In the genomic region with DNA sequence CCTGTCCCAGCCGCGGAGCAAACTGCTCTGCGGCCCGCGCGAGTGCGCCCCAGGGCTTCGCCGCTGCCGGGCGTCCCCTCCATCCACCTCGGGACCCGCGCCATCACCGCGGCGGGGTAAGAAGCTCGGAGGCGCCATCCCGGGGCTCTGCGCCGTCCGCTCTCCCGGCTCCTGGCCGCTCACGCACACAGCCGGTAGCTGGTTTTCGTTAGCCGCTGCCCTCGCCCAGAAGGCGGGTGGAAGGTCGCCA, we compare ENCODE assay signal across 9 cellular contexts. TPM values are rescaled to one million over a fixed set of nuclear protein-coding genes. Genes with fewer than 3 reads are reported as not detected.
DNase-seq lines count a peak whose midpoint lies in the region; ATAC-seq, FAIRE-seq and TF ChIP-seq lines count a peak whose summit lies in the region.
"Had no signal": no experiment of that assay in that cellular context is flagged by ENCODE, and none has a peak within 500 bp of the region (broad histone marks: within the 10 kb centered on the region; RNA-seq: fewer than 3 reads in every experiment).

No MANE protein-coding gene starts in this region.

- no peak for FAIRE-seq in kidney (lab: Jason Lieb, UNC)

- TF ChIP-seq CTCF in kidney (IDR thresholded peaks at IDR 0.05; ENCODE audit: borderline replicate concordance, extremely low read depth, insufficient read depth) (no peak), tibial artery (IDR thresholded peaks at IDR 0.05) (no peak)

- H3K9me3 ChIP-seq in kidney (ENCODE audit: control insufficient read depth in 1 of 2, low read length in 2 of 2) (no peaks in the 10 kb centered on the region), tibial artery (no peaks in the 10 kb centered on the region)

- peaks cover 0 to under 1% of the 10 kb centered on the region in 2 donors for H3K27me3 ChIP-seq in tibial artery

- peak overlapping the region; percentile 73 for H3K9ac ChIP-seq in kidney (ENCODE audit: low read length in 2 of 2)

- intact Hi-C loops in activated T-helper 1 cell treated with anti-CD3 and anti-CD28 coated beads, Interleukin-12 subunit alpha, Interleukin-12 subunit beta, Interleukin-2, Interleukin-4 antibody, amounts not matched to agents 30 ng/mL and 10 ng/mL and 1 ng/mL, durations not matched to agents 14 hours and 24 hours and 36 hours (cut with micrococcal nuclease) = no loop called here
- intact Hi-C loops in kidney (cut with DNase I) (no loop called here), tibial artery (cut with DNase I; ENCODE audit: low total_unique reads) (loop anchor here (5.0 to 10.0 kb wide), 2 partner anchors 379 to 451 kb away; a partner anchor contains a TSS)

- H3K4me1 ChIP-seq in kidney (ENCODE audit: control insufficient read depth in 1 of 2, insufficient read depth in 1 of 2, low read depth in 1 of 2, low read length in 2 of 2) (peaks cover 13 to 24% of the 10 kb centered on the region in 2 donors), tibial artery (peaks cover 0 to 58% (median 36%) of the 10 kb centered on the region in 4 donors)

- H3K4me1 Mint-ChIP-seq in activated T-cell treated with anti-CD3 and anti-CD28 coated beads, Interleukin-2, amount 50 U/mL, for 72 hours (ENCODE audit: low read depth) = no peaks in the 10 kb centered on the region
- peaks cover 4% of the 10 kb centered on the region for H3K4me1 Mint-ChIP-seq in activated T-helper 1 cell treated with anti-CD3 and anti-CD28 coated beads, Interleukin-12 subunit alpha, Interleukin-12 subunit beta, Interleukin-2, Interleukin-4 antibody, amounts not matched to agents 30 ng/mL and 10 ng/mL and 1 ng/mL, durations not matched to agents 14 hours and 24 hours and 36 hours (ENCODE audit: low read depth)

- H3K36me3 Mint-ChIP-seq in activated T-cell treated with anti-CD3 and anti-CD28 coated beads, Interleukin-2, amount 50 U/mL, for 72 hours (ENCODE audit: insufficient read depth in 2 of 2) = no peaks in the 10 kb centered on the region
- H3K36me3 Mint-ChIP-seq in activated T-helper 1 cell treated with anti-CD3 and anti-CD28 coated beads, Interleukin-12 subunit alpha, Interleukin-12 subunit beta, Interleukin-2, Interleukin-4 antibody, amounts not matched to agents 30 ng/mL and 10 ng/mL and 1 ng/mL, durations not matched to agents 14 hours and 24 hours and 36 hours (ENCODE audit: low read depth) = no peaks in the 10 kb centered on the region

- peaks cover 71% of the 10 kb centered on the region for H3K27me3 Mint-ChIP-seq in activated T-cell treated with anti-CD3 and anti-CD28 coated beads, Interleukin-2, amount 50 U/mL, for 72 hours (ENCODE audit: low read depth)
- H3K27me3 Mint-ChIP-seq in activated T-helper 1 cell treated with anti-CD3 and anti-CD28 coated beads, Interleukin-12 subunit alpha, Interleukin-12 subunit beta, Interleukin-2, Interleukin-4 antibody, amounts not matched to agents 30 ng/mL and 10 ng/mL and 1 ng/mL, durations not matched to agents 14 hours and 24 hours and 36 hours (ENCODE audit: insufficient read depth) = peaks cover 67% of the 10 kb centered on the region

- peak; percentile 11 to 22 for ATAC-seq in activated T-cell treated with anti-CD3 and anti-CD28 coated beads, Interleukin-2, amount 50 U/mL, for 72 hours (replicated peaks in 1 of 2)

- H3K4me3 ChIP-seq in kidney (ENCODE audit: low read length in 2 of 2) (peak overlapping the region; percentile 61 to 67), tibial artery (peak overlapping the region; percentile 57 to 84)

- peak overlapping the region; percentile 77 to 78 for H3K27ac ChIP-seq in kidney (ENCODE audit: low read depth in 2 of 2, low read length in 2 of 2)
- peak overlapping the region; percentile 92 to 95 for H3K27ac ChIP-seq in tibial artery

- H3K36me3 ChIP-seq in kidney (ENCODE audit: control insufficient read depth in 1 of 2, insufficient read depth in 2 of 2, low read length in 2 of 2) (no peaks in the 10 kb centered on the region), tibial artery (peaks cover 0 to 7% (median 4%) of the 10 kb centered on the region in 3 donors)

- no peak overlapping the region for H3K27ac Mint-ChIP-seq in activated T-cell treated with anti-CD3 and anti-CD28 coated beads, Interleukin-2, amount 50 U/mL, for 72 hours
- H3K27ac Mint-ChIP-seq in activated T-helper 1 cell treated with anti-CD3 and anti-CD28 coated beads, Interleukin-12 subunit alpha, Interleukin-12 subunit beta, Interleukin-2, Interleukin-4 antibody, amounts not matched to agents 30 ng/mL and 10 ng/mL and 1 ng/mL, durations not matched to agents 14 hours and 24 hours and 36 hours = no peak overlapping the region

- H3K4me3 Mint-ChIP-seq in activated T-cell treated with anti-CD3 and anti-CD28 coated beads, Interleukin-2, amount 50 U/mL, for 72 hours = peak overlapping the region; percentile 84 to 90
- H3K4me3 Mint-ChIP-seq in activated T-helper 1 cell treated with anti-CD3 and anti-CD28 coated beads, Interleukin-12 subunit alpha, Interleukin-12 subunit beta, Interleukin-2, Interleukin-4 antibody, amounts not matched to agents 30 ng/mL and 10 ng/mL and 1 ng/mL, durations not matched to agents 14 hours and 24 hours and 36 hours = peak overlapping the region; percentile 72

- no peaks in the 10 kb centered on the region for H3K9me3 Mint-ChIP-seq in activated T-cell treated with anti-CD3 and anti-CD28 coated beads, Interleukin-2, amount 50 U/mL, for 72 hours
- no peaks in the 10 kb centered on the region for H3K9me3 Mint-ChIP-seq in activated T-helper 1 cell treated with anti-CD3 and anti-CD28 coated beads, Interleukin-12 subunit alpha, Interleukin-12 subunit beta, Interleukin-2, Interleukin-4 antibody, amounts not matched to agents 30 ng/mL and 10 ng/mL and 1 ng/mL, durations not matched to agents 14 hours and 24 hours and 36 hours

- DNase-seq in activated T-cell treated with anti-CD3 and anti-CD28 coated beads, Interleukin-2, amount 50 U/mL, for 72 hours = no peak
- no peak for DNase-seq in activated T-cell treated with anti-CD3 and anti-CD28 coated beads, Interleukin-2, amount 50 U/mL, for 1 hour
- no peak for DNase-seq in activated T-helper 1 cell treated with anti-CD3 and anti-CD28 coated beads, Interleukin-12 subunit alpha, Interleukin-12 subunit beta, Interleukin-2, Interleukin-4 antibody, amounts not matched to agents 30 ng/mL and 10 ng/mL and 1 ng/mL, durations not matched to agents 14 hours and 24 hours and 36 hours (ENCODE audit: low spot score)
- no peak for DNase-seq in kidney
- peak in 1 of 2 donors; percentile 72 for DNase-seq in tibial artery
- no peak for DNase-seq in cerebellar cortex (ENCODE audit: low spot score)
- DNase-seq in NCI-H2081 (lab: John Stamatoyannopoulos, UW) = no peak
- DNase-seq in SK-N-DZ (ENCODE audit: low spot score) = no peak
- DNase-seq: DND-41 had no signal

RNA-seq across cellular contexts. Expression of a gene that starts 0.9 kb away (rescaled TPM):
- under 1 TPM in 1 of 2 donors, not detected in 1; 0.07 TPM for total RNA-seq in activated T-cell treated with anti-CD3 and anti-CD28 coated beads, Interleukin-2, amount 50 U/mL, for 72 hours
- total RNA-seq in activated T-helper 1 cell treated with anti-CD3 and anti-CD28 coated beads, Interleukin-12 subunit alpha, Interleukin-12 subunit beta, Interleukin-2, Interleukin-4 antibody, amounts not matched to agents 30 ng/mL and 10 ng/mL and 1 ng/mL, durations not matched to agents 14 hours and 24 hours and 36 hours = 0.10 and 0.15 TPM in 2 replicates
- total RNA-seq in kidney = 12.5 TPM
- 1.8 TPM for polyA plus RNA-seq in kidney (ENCODE audit: insufficient read depth, low read depth, low replicate concordance)
- not detected in 2 replicates for polyA plus RNA-seq in SK-N-DZ (2014; cell fraction: cytosol; rRNA removed)
- polyA plus RNA-seq in SK-N-DZ (2014; cell fraction: nucleus; rRNA removed) = 0.14 TPM in 1 of 2 replicates, not detected in the other

RNA-seq across cellular contexts. Expression of a gene that starts 15.1 kb away (rescaled TPM):
- total RNA-seq in activated T-cell treated with anti-CD3 and anti-CD28 coated beads, Interleukin-2, amount 50 U/mL, for 72 hours = 10 to 100 TPM; 10.7 to 11.0 TPM
- total RNA-seq in activated T-helper 1 cell treated with anti-CD3 and anti-CD28 coated beads, Interleukin-12 subunit alpha, Interleukin-12 subunit beta, Interleukin-2, Interleukin-4 antibody, amounts not matched to agents 30 ng/mL and 10 ng/mL and 1 ng/mL, durations not matched to agents 14 hours and 24 hours and 36 hours = 9.1 and 10.2 TPM in 2 replicates
- total RNA-seq in kidney = 35.5 TPM
- polyA plus RNA-seq in kidney (ENCODE audit: insufficient read depth, low read depth, low replicate concordance) = 37.5 TPM
- polyA plus RNA-seq in SK-N-DZ (2014; cell fraction: cytosol; rRNA removed) = 10.6 and 18.1 TPM in 2 replicates
- 12.7 and 17.9 TPM in 2 replicates for polyA plus RNA-seq in SK-N-DZ (2014; cell fraction: nucleus; rRNA removed)

Comparison
In these comparisons a context has a peak if more than half of its experiments do, and no peak if none do; other contexts are left out.
1. RNA of a gene that starts 0.9 kb away (total RNA-seq): 12.5 TPM in kidney (single experiment); 0.10 to 0.15 TPM in activated T-helper 1 cell treated with anti-CD3 and anti-CD28 coated beads, Interleukin-12 subunit alpha, Interleukin-12 subunit beta, Interleukin-2, Interleukin-4 antibody, amounts not matched to agents 30 ng/mL and 10 ng/mL and 1 ng/mL, durations not matched to agents 14 hours and 24 hours and 36 hours and 0.07 TPM in activated T-cell treated with anti-CD3 and anti-CD28 coated beads, Interleukin-2, amount 50 U/mL, for 72 hours; every median in the first group is over 10 times any median in the second.